ENCODE assay signal across 13 cellular contexts in the genomic region with DNA sequence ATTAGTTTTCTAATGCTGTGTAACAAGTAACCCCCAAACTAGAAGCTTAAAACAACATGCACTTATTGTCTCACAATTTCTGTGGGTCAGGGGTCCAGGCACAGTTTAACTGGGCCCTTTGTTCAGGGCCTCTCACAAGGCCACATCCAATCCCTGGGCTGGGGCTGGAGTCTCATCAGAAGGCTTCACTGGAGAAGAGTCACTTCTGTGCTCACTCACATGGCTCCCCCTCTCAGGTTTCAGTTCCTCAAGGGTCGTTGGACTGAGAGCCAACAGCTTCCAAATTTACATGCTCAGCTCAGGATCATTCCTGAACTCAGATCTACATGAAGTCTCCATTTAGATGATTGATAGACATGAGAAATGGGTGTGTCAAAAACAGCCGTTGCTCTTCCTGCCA.
"Had no signal": no experiment of that assay in that cellular context is flagged by ENCODE, and none has a peak within 500 bp of the region (broad histone marks: within the 10 kb centered on the region; RNA-seq: fewer than 3 reads in every experiment).

No MANE protein-coding gene starts in this region.

- DNase-seq: activated CD4-positive, alpha-beta T cell treated with anti-CD3 and anti-CD28 coated beads for 1 hour; activated CD4-positive, alpha-beta T cell treated with anti-CD3 and anti-CD28 coated beads, Interleukin-2, amount 50 U/mL, for 1 hour; activated gamma-delta T cell; activated naive CD4-positive, alpha-beta T cell treated with anti-CD3 and anti-CD28 coated beads, Interleukin-2, amount 50 U/mL, for 16 hours; activated naive CD8-positive, alpha-beta T cell treated with anti-CD3 and anti-CD28 coated beads, Interleukin-2, amount 50 U/mL, for 24 hours; body of pancreas; heart right ventricle; naive thymus-derived CD8-positive, alpha-beta T cell; stimulated activated CD4-positive, alpha-beta T cell treated with anti-CD3 and anti-CD28 coated beads, Interleukin-4, amount 100 ng/mL, for 4 hours; substantia nigra; thyroid gland had no signal

- H3K36me3 ChIP-seq: cardiac muscle cell, neural progenitor cell had no signal

- H3K27ac ChIP-seq: body of pancreas, cardiac muscle cell, heart right ventricle, neural progenitor cell, thyroid gland had no signal

- H3K4me3 ChIP-seq: body of pancreas, cardiac muscle cell, heart right ventricle, neural progenitor cell, thyroid gland had no signal

- H3K9me3 ChIP-seq: body of pancreas, heart right ventricle, thyroid gland had no signal

- H3K4me1 ChIP-seq: thyroid gland had no signal

- H3K27me3 ChIP-seq: body of pancreas, cardiac muscle cell, heart right ventricle, neural progenitor cell, thyroid gland had no signal
